In the genomic region with DNA sequence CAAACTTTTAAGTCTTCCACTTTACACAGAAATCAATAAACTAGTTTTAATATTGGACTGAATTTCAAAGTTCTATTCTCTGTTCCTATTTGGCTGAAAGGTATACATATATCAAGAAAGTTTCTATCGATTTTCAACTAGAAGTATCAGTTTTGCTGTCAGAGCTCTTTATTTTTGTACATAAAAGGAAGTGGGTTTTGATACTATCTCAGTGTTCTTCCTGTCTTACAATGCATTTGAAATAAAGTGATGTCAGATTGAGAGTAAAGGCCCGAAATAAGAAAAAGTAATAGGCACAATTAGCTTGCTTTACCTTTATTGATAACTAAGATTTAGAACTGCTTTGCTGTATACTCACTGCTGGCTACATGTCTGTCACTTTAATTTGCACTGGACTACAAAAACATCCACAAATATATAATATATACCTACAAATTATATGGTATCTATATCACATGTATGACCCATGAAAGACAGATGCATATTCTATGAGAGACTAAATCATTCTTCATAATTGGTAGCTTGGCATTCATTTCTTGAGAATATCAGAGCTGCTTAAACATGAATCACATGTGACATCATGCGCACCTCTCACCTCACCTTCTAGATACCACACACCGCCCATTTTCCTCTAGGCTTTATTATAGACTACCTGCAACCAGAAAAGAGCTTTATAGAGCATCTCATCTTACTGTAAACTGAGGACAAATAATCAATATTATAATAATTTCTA, we compare ENCODE assay signal across 11 cellular contexts.
DNase-seq lines count a peak whose midpoint lies in the region; ATAC-seq lines count a peak whose summit lies in the region.
"Had no signal": no experiment of that assay in that cellular context is flagged by ENCODE, and none has a peak within 500 bp of the region (broad histone marks: within the 10 kb centered on the region; RNA-seq: fewer than 3 reads in every experiment).

No MANE protein-coding gene starts in this region.

- CTCF ChIA-PET in T-cell (lab: Charles Lee): interaction anchor here in 1 of 2 donors (0.5 to 3.1 kb wide), 8 partner anchors 30 to 1929 kb away, joined by 3 to 15 read pairs (median 4); a partner anchor contains a TSS
- CTCF ChIA-PET in naive thymus-derived CD4-positive, alpha-beta T cell (lab: Charles Lee): interaction anchor here (0.6 to 1.1 kb wide), 4 partner anchors 16 to 1914 kb away, joined by 3 to 6 read pairs (median 5); no protein-coding TSS in a partner anchor

- POLR2A ChIA-PET in T-cell (lab: Charles Lee): interaction anchor here (0.5 to 1.5 kb wide), 3 partner anchors 16 to 29 kb away, joined by 3 to 4 read pairs (median 4); no protein-coding TSS in a partner anchor
- POLR2A ChIA-PET in naive thymus-derived CD4-positive, alpha-beta T cell (lab: Charles Lee): interaction anchor here (0.8 to 2.3 kb wide), 7 partner anchors 9 to 85 kb away, joined by 3 to 6 read pairs (median 3); a partner anchor contains a TSS

- H3K4me1 ChIP-seq in naive thymus-derived CD4-positive, alpha-beta T cell (ENCODE audit: control insufficient read depth in 2 of 2, insufficient read depth in 2 of 2, low read length in 2 of 2): peaks cover 43 to 51% of the 10 kb centered on the region in 2 donors

- H3K9me3 ChIP-seq in naive thymus-derived CD4-positive, alpha-beta T cell (ENCODE audit: control insufficient read depth in 2 of 3, low read length in 3 of 3): no peaks in the 10 kb centered on the region
- H3K9me3 ChIP-seq: ovary had no signal

- H3K27ac Mint-ChIP-seq in T-cell: peak overlapping the region; percentile 94 to 98
- peak overlapping the region; percentile 87 to 97 (median 95) for H3K27ac Mint-ChIP-seq in naive thymus-derived CD4-positive, alpha-beta T cell

- H3K36me3 ChIP-seq in naive thymus-derived CD4-positive, alpha-beta T cell (ENCODE audit: control insufficient read depth in 2 of 3, insufficient read depth in 3 of 3, low read length in 3 of 3): peaks cover 0 to 4% (median 0%) of the 10 kb centered on the region in 3 experiments
- H3K36me3 ChIP-seq: ovary had no signal

- H3K4me3 ChIP-seq in naive thymus-derived CD4-positive, alpha-beta T cell (ENCODE audit: low read length): peak overlapping the region; percentile 23
- H3K4me3 ChIP-seq: hepatocyte, ovary had no signal

- DNase-seq in T-cell (peak in 1 of 34 experiments; percentile 5), anterior cingulate cortex (lab: John Stamatoyannopoulos, UW) (no peak), NCI-H2196 (lab: John Stamatoyannopoulos, UW; ENCODE audit: unreplicated experiment) (no peak), NCI-H1105 (lab: John Stamatoyannopoulos, UW) (no peak)
- DNase-seq in naive thymus-derived CD4-positive, alpha-beta T cell: peak in 6 of 9 donors; percentile 33 to 61 (median 47)
- DNase-seq: cerebellar nuclear complex, ovary had no signal

- H3K36me3 Mint-ChIP-seq in T-cell: peaks cover 44% of the 10 kb centered on the region
- H3K36me3 Mint-ChIP-seq in naive thymus-derived CD4-positive, alpha-beta T cell: peaks cover 13 to 59% (median 41%) of the 10 kb centered on the region in 5 donors

- peak overlapping the region; percentile 74 to 81 (median 79) for H3K4me3 Mint-ChIP-seq in T-cell
- peak overlapping the region; percentile 68 to 92 (median 86) for H3K4me3 Mint-ChIP-seq in naive thymus-derived CD4-positive, alpha-beta T cell

- H3K27ac ChIP-seq in naive thymus-derived CD4-positive, alpha-beta T cell (ENCODE audit: low read depth, low read length): peak overlapping the region; percentile 63
- H3K27ac ChIP-seq: hepatocyte, HL-60, ovary had no signal

- intact Hi-C loops in naive thymus-derived CD4-positive, alpha-beta T cell (cut with micrococcal nuclease): loop anchor here (1.0 to 2.0 kb wide), 5 partner anchors 22 to 84 kb away; a partner anchor contains a TSS

- no peaks in the 10 kb centered on the region for H3K27me3 ChIP-seq in naive thymus-derived CD4-positive, alpha-beta T cell (ENCODE audit: control insufficient read depth in 2 of 2, insufficient read depth in 2 of 2, low read length in 2 of 2)
- H3K27me3 ChIP-seq: hepatocyte, ovary had no signal

- H3K4me1 Mint-ChIP-seq in T-cell: peaks cover 78 to 85% (median 85%) of the 10 kb centered on the region in 3 donors
- peaks cover 48 to 95% (median 86%) of the 10 kb centered on the region in 7 donors for H3K4me1 Mint-ChIP-seq in naive thymus-derived CD4-positive, alpha-beta T cell

- H3K27me3 Mint-ChIP-seq in T-cell: no peaks in the 10 kb centered on the region
- no peaks in the 10 kb centered on the region for H3K27me3 Mint-ChIP-seq in naive thymus-derived CD4-positive, alpha-beta T cell

- no peaks in the 10 kb centered on the region for H3K9me3 Mint-ChIP-seq in T-cell
- H3K9me3 Mint-ChIP-seq in naive thymus-derived CD4-positive, alpha-beta T cell: peaks cover 0 to 4% (median 0%) of the 10 kb centered on the region in 11 donors

- ATAC-seq in GM18511 (IDR thresholded peaks at IDR 0.05; ENCODE audit: unreplicated experiment): peak; percentile 68
- ATAC-seq in GM21723 (IDR thresholded peaks at IDR 0.05; ENCODE audit: unreplicated experiment): peak; percentile 71
- peak; percentile 84 to 93 (median 90) for ATAC-seq in T-cell (replicated peaks in 1 of 4)
- peak; percentile 90 for ATAC-seq in naive thymus-derived CD4-positive, alpha-beta T cell

Comparison
In these comparisons a context has a peak if more than half of its experiments do, and no peak if none do; other contexts are left out.
1. DNase-seq: peak in naive thymus-derived CD4-positive, alpha-beta T cell (6 of 9); none in anterior cingulate cortex (0 of 58), NCI-H2196 (single experiment) and NCI-H1105 (single experiment).
2. Peak in every context shown above with its lines, with median percentiles within 50 percentile points of each other: ATAC-seq.